In the genomic region with DNA sequence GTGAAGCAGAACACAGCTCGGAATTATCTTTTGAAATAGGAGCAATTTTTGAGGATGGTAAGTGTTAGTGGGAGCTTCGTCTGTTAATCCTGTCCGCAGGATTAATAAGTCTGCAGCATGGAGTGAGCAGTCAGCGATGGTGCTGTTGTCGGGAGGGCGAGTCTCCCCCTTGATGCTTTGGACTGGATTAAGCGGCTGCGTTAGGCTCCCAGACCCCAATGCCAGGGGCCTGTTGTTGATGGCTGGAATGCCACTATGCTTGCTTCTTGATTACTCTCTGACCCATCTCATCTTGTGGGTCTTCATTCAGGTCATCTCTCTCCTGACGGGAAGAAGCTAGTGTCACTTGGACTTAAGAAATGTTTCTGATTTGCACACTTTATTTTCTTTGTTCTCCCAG, we compare ENCODE assay signal across 24 cellular contexts.
"Had no signal": no experiment of that assay in that cellular context is flagged by ENCODE, and none has a peak within 500 bp of the region (broad histone marks: within the 10 kb centered on the region; RNA-seq: fewer than 3 reads in every experiment).

No MANE protein-coding gene starts in this region.

- DNase-seq: activated CD4-positive, alpha-beta memory T cell treated with anti-CD3 and anti-CD28 coated beads for 36 hours; activated CD4-positive, alpha-beta T cell treated with anti-CD3 and anti-CD28 coated beads, Interleukin-2, amount 10 ng/mL, durations not matched to agents 7 days and 5 days; activated CD4-positive, CD25-positive, alpha-beta regulatory T cell; activated CD8-positive, alpha-beta memory T cell treated with anti-CD3 and anti-CD28 coated beads, Interleukin-2, amount 50 U/mL, for 4 hours; activated naive CD4-positive, alpha-beta T cell treated with anti-CD3 and anti-CD28 coated beads, Interleukin-2, amount 50 U/mL, for 16 hours; activated naive CD8-positive, alpha-beta T cell treated with anti-CD3 and anti-CD28 coated beads, Interleukin-2, amount 10 ng/mL, durations not matched to agents 7 days and 5 days; activated T-cell treated with anti-CD3 and anti-CD28 coated beads, Interleukin-2, amount 50 U/mL, for 1 hour; aorta; NCI-H1092 treated with DMSO at 0.1 percent for 48 hours; NCI-H1417 treated with DMSO at 0.1 percent for 48 hours; NCI-H1694; NCI-H2029; NCI-H2107; NCI-H2171 treated with DMSO at 0.1 percent for 48 hours; NCI-H510A; NCI-H526 treated with DMSO at 0.1 percent for 48 hours; PC-3; SHP77; SW 1271; T1000 had no signal

- H3K9me3 ChIP-seq: adrenal gland, breast epithelium, SJSA1 had no signal

- H3K9ac ChIP-seq: KMS-11 had no signal

- ATAC-seq: PC-3 had no signal

- H3K4me3 Mint-ChIP-seq: activated CD4-positive, alpha-beta memory T cell treated with anti-CD3 and anti-CD28 coated beads for 36 hours; activated CD4-positive, alpha-beta T cell treated with anti-CD3 and anti-CD28 coated beads, Interleukin-2, amount 10 ng/mL, durations not matched to agents 7 days and 5 days; activated naive CD8-positive, alpha-beta T cell treated with anti-CD3 and anti-CD28 coated beads, Interleukin-2, amount 10 ng/mL, durations not matched to agents 7 days and 5 days had no signal

- H3K4me1 ChIP-seq: adrenal gland, breast epithelium, SJSA1 had no signal

- H3K36me3 ChIP-seq: breast epithelium had no signal

- H3K9me3 Mint-ChIP-seq: activated CD4-positive, alpha-beta memory T cell treated with anti-CD3 and anti-CD28 coated beads for 36 hours; activated naive CD8-positive, alpha-beta T cell treated with anti-CD3 and anti-CD28 coated beads, Interleukin-2, amount 10 ng/mL, durations not matched to agents 7 days and 5 days had no signal

- H3K27ac Mint-ChIP-seq: activated CD4-positive, alpha-beta memory T cell treated with anti-CD3 and anti-CD28 coated beads for 36 hours; activated CD4-positive, alpha-beta T cell treated with anti-CD3 and anti-CD28 coated beads, Interleukin-2, amount 10 ng/mL, durations not matched to agents 7 days and 5 days; activated naive CD8-positive, alpha-beta T cell treated with anti-CD3 and anti-CD28 coated beads, Interleukin-2, amount 10 ng/mL, durations not matched to agents 7 days and 5 days had no signal

- H3K4me3 ChIP-seq: adrenal gland, breast epithelium, SJSA1 had no signal

- H3K27me3 Mint-ChIP-seq: activated CD4-positive, alpha-beta memory T cell treated with anti-CD3 and anti-CD28 coated beads for 36 hours; activated CD4-positive, alpha-beta T cell treated with anti-CD3 and anti-CD28 coated beads, Interleukin-2, amount 10 ng/mL, durations not matched to agents 7 days and 5 days; activated naive CD8-positive, alpha-beta T cell treated with anti-CD3 and anti-CD28 coated beads, Interleukin-2, amount 10 ng/mL, durations not matched to agents 7 days and 5 days had no signal

- H3K27me3 ChIP-seq: adrenal gland, breast epithelium, SJSA1 had no signal

- H3K27ac ChIP-seq: adrenal gland, breast epithelium, KMS-11, SJSA1 had no signal

- H3K4me2 ChIP-seq: KMS-11 had no signal
